ENCODE assay signal across 1 cellular context in the genomic region with DNA sequence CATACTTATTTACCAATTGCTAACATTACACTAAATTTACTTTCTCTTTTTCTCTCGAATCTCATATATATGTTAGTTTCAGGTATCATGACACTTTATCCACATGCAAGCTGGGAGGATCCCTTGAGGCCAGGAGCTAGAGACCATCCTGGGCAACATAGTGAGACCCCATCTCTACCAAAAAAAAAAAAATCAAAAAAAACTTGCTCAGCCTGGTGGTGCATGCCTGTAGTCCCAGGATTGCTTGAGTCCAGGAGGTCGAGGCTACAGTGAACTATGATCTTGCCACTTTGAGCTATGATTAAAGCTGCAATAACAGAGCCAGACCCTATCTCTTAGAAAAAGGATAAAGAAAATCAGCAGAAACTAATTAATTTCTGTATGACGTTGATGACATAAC.
TF ChIP-seq lines count a peak whose summit lies in the region.

No MANE protein-coding gene starts in this region.

TF ChIP-seq in HepG2, 621 proteins besides CTCF, POLR2A, EP300 and RAD21 (continues in another document):
- TF ChIP-seq ZNF510 (CRISPR knock-in tag; IDR thresholded peaks at IDR 0.05; ENCODE audit: low read depth), result no peak
- TF ChIP-seq, protein P1, sequence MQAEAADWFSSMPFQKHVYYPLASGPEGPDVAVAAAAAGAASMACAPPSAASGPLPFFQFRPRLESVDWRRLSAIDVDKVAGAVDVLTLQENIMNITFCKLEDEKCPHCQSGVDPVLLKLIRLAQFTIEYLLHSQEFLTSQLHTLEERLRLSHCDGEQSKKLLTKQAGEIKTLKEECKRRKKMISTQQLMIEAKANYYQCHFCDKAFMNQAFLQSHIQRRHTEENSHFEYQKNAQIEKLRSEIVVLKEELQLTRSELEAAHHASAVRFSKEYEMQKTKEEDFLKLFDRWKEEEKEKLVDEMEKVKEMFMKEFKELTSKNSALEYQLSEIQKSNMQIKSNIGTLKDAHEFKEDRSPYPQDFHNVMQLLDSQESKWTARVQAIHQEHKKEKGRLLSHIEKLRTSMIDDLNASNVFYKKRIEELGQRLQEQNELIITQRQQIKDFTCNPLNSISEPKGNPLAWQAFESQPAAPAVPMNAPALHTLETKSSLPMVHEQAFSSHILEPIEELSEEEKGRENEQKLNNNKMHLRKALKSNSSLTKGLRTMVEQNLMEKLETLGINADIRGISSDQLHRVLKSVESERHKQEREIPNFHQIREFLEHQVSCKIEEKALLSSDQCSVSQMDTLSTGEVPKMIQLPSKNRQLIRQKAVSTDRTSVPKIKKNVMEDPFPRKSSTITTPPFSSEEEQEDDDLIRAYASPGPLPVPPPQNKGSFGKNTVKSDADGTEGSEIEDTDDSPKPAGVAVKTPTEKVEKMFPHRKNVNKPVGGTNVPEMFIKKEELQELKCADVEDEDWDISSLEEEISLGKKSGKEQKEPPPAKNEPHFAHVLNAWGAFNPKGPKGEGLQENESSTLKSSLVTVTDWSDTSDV (CRISPR knock-in tag; IDR thresholded peaks at IDR 0.05), result no peak
- TF ChIP-seq HNF4G (IDR thresholded peaks at IDR 0.05; ENCODE audit: borderline replicate concordance, low read depth, low read length), result peak; percentile 34; the same call in 1 of the 2 replicates
- no peak for TF ChIP-seq HNF4G (CRISPR knock-in tag; IDR thresholded peaks at IDR 0.05; ENCODE audit: borderline replicate concordance, low read depth)
- TF ChIP-seq ZBTB7A (CRISPR knock-in tag; IDR thresholded peaks at IDR 0.05), result no peak
- no peak for TF ChIP-seq ZC3H4 (CRISPR knock-in tag; IDR thresholded peaks at IDR 0.05; ENCODE audit: borderline replicate concordance)
- no peak for TF ChIP-seq ZNF749 (CRISPR knock-in tag; IDR thresholded peaks at IDR 0.05; ENCODE audit: borderline replicate concordance)
- TF ChIP-seq ZNF709 (CRISPR knock-in tag; IDR thresholded peaks at IDR 0.05), result no peak
- TF ChIP-seq KLF13 (CRISPR knock-in tag; IDR thresholded peaks at IDR 0.05), result no peak
- no peak for TF ChIP-seq BORCS8-MEF2B (CRISPR knock-in tag; IDR thresholded peaks at IDR 0.05)
- peak; percentile 75 for TF ChIP-seq HNF4A (CRISPR knock-in tag; IDR thresholded peaks at IDR 0.05)
- TF ChIP-seq MNT (IDR thresholded peaks at IDR 0.05), result no peak
- TF ChIP-seq ZNF580 (CRISPR knock-in tag; IDR thresholded peaks at IDR 0.05; ENCODE audit: borderline replicate concordance, low read depth), result no peak
- 0 out of 2 replicates have a peak, but pooled peaks have one; percentile 16 for TF ChIP-seq GATAD2A (CRISPR knock-in tag; IDR thresholded peaks at IDR 0.05)
- TF ChIP-seq FOXA3 (CRISPR knock-in tag; IDR thresholded peaks at IDR 0.05), result no peak
- TF ChIP-seq ATF7 (IDR thresholded peaks at IDR 0.05), result 0 out of 2 replicates have a peak, but pooled peaks have one; percentile 11
- no peak for TF ChIP-seq ATF7 (CRISPR knock-in tag; IDR thresholded peaks at IDR 0.05)
- TF ChIP-seq ZFX (CRISPR knock-in tag; IDR thresholded peaks at IDR 0.05; ENCODE audit: low read depth), result 0 out of 2 replicates have a peak, but pooled peaks have one; percentile 1
- TF ChIP-seq ZBTB42 (CRISPR knock-in tag; IDR thresholded peaks at IDR 0.05), result no peak
- TF ChIP-seq SUZ12 (IDR thresholded peaks at IDR 0.05; ENCODE audit: low read depth, low read length), result no peak
- no peak for TF ChIP-seq ATRX (CRISPR knock-in tag; IDR thresholded peaks at IDR 0.05; ENCODE audit: borderline replicate concordance)
- no peak for TF ChIP-seq TRIM24 (CRISPR knock-in tag; IDR thresholded peaks at IDR 0.05)
- no peak for TF ChIP-seq ZNF441 (CRISPR knock-in tag; IDR thresholded peaks at IDR 0.05; ENCODE audit: borderline replicate concordance)
- no peak for TF ChIP-seq NR2F6 (IDR thresholded peaks at IDR 0.05)
- 0 out of 2 replicates have a peak, but pooled peaks have one; percentile 14 for TF ChIP-seq NR2F6 (CRISPR knock-in tag; IDR thresholded peaks at IDR 0.05)
- no peak for TF ChIP-seq PCBP1 (IDR thresholded peaks at IDR 0.05; ENCODE audit: borderline replicate concordance, low read depth, low read length)
- no peak for TF ChIP-seq TAF1 (CRISPR knock-in tag; IDR thresholded peaks at IDR 0.05)
- TF ChIP-seq KAT8 (CRISPR knock-in tag; IDR thresholded peaks at IDR 0.05), result no peak
- TF ChIP-seq ZNF367 (CRISPR knock-in tag; IDR thresholded peaks at IDR 0.05; ENCODE audit: borderline replicate concordance), result no peak
- TF ChIP-seq ZNF550 (CRISPR knock-in tag; IDR thresholded peaks at IDR 0.05; ENCODE audit: borderline replicate concordance), result no peak
- TF ChIP-seq, protein P2, sequence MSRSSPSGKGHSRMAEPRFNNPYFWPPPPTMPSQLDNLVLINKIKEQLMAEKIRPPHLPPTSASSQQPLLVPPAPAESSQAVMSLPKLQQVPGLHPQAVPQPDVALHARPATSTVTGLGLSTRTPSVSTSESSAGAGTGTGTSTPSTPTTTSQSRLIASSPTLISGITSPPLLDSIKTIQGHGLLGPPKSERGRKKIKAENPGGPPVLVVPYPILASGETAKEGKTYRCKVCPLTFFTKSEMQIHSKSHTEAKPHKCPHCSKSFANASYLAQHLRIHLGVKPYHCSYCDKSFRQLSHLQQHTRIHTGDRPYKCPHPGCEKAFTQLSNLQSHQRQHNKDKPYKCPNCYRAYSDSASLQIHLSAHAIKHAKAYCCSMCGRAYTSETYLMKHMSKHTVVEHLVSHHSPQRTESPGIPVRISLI (CRISPR knock-in tag; IDR thresholded peaks at IDR 0.05; ENCODE audit: borderline replicate concordance), result peak; percentile 91
- TF ChIP-seq IRF9 (CRISPR knock-in tag; IDR thresholded peaks at IDR 0.05; ENCODE audit: borderline replicate concordance), result no peak
- no peak for TF ChIP-seq ZNF256 (CRISPR knock-in tag; conservative IDR thresholded peaks at IDR 0.05)
- TF ChIP-seq RXRA (CRISPR knock-in tag; IDR thresholded peaks at IDR 0.05), result no peak
- peak; percentile 98 for TF ChIP-seq ZNF121 (CRISPR knock-in tag; IDR thresholded peaks at IDR 0.05)
- TF ChIP-seq ZSCAN9 (CRISPR knock-in tag; IDR thresholded peaks at IDR 0.05; ENCODE audit: borderline replicate concordance), result no peak
- 0 out of 2 replicates have a peak, but pooled peaks have one; percentile 28 for TF ChIP-seq GFI1 (CRISPR knock-in tag; IDR thresholded peaks at IDR 0.05; ENCODE audit: borderline replicate concordance)
- TF ChIP-seq SOX5 (CRISPR knock-in tag; IDR thresholded peaks at IDR 0.05; ENCODE audit: borderline replicate concordance), result no peak
- no peak for TF ChIP-seq MAZ (IDR thresholded peaks at IDR 0.05; ENCODE audit: borderline replicate concordance, low read depth, low read length)
- TF ChIP-seq MAZ (CRISPR knock-in tag; IDR thresholded peaks at IDR 0.05; ENCODE audit: low read depth), result no peak
- no peak for TF ChIP-seq ZNF816 (CRISPR knock-in tag; IDR thresholded peaks at IDR 0.05; ENCODE audit: borderline replicate concordance)
- TF ChIP-seq ZEB1 (IDR thresholded peaks at IDR 0.05; ENCODE audit: insufficient replicate concordance, low read depth), result no peak
- no peak for TF ChIP-seq ZNF280D (CRISPR knock-in tag; IDR thresholded peaks at IDR 0.05)
- no peak for TF ChIP-seq MIER2 (CRISPR knock-in tag; IDR thresholded peaks at IDR 0.05)
- TF ChIP-seq RBAK (CRISPR knock-in tag; IDR thresholded peaks at IDR 0.05), result no peak
- TF ChIP-seq, protein P3, sequence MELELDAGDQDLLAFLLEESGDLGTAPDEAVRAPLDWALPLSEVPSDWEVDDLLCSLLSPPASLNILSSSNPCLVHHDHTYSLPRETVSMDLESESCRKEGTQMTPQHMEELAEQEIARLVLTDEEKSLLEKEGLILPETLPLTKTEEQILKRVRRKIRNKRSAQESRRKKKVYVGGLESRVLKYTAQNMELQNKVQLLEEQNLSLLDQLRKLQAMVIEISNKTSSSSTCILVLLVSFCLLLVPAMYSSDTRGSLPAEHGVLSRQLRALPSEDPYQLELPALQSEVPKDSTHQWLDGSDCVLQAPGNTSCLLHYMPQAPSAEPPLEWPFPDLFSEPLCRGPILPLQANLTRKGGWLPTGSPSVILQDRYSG (CRISPR knock-in tag; IDR thresholded peaks at IDR 0.05), result no peak
- no peak for TF ChIP-seq ZNF740 (CRISPR knock-in tag; IDR thresholded peaks at IDR 0.05)
- no peak for TF ChIP-seq MLLT10 (CRISPR knock-in tag; IDR thresholded peaks at IDR 0.05)
- TF ChIP-seq ZUFSP (CRISPR knock-in tag; IDR thresholded peaks at IDR 0.05; ENCODE audit: borderline replicate concordance), result no peak
- TF ChIP-seq, protein P4, sequence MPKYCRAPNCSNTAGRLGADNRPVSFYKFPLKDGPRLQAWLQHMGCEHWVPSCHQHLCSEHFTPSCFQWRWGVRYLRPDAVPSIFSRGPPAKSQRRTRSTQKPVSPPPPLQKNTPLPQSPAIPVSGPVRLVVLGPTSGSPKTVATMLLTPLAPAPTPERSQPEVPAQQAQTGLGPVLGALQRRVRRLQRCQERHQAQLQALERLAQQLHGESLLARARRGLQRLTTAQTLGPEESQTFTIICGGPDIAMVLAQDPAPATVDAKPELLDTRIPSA (CRISPR knock-in tag; IDR thresholded peaks at IDR 0.05; ENCODE audit: borderline replicate concordance), result no peak
- no peak for TF ChIP-seq POLR2G (IDR thresholded peaks at IDR 0.05; ENCODE audit: low read depth, low read length)
- no peak for TF ChIP-seq PTBP1 (IDR thresholded peaks at IDR 0.05; ENCODE audit: low read depth, low read length, poor library complexity, severe bottlenecking)
